ENCODE assay signal across 2 cellular contexts in the genomic region with DNA sequence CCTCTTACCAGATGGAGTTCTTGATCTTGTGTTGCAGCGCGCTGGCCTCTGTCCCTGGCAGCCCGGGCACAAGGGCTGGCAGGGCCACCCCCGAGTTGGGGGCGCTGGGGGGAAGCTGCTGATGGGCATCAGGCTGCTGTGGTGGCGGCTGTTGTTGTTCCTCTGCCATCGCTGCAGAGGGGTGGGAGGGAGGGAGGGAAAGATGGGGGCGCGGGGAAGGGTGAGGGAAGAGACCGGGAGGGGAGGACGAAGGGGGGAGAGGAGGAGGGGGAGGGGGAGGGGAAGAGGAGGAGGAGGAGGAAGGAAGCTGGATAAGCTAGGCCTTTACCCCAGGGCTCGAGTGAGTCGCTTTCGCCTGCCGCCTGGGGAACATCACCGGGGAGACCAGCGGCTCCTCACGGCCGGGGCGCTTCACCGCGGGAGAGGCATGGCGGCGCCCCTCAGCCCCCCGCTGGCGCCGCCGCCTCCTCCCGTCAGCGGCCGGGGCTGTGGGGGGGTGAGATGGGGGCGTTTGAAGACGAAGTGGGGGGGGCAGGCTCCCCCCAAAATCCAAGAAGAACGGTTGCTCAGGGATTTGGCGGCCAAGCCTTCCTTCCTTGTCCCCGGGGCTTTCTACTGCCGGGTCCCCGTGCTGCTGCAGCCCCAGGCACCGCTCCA.
TF ChIP-seq lines count a peak whose summit lies in the region.

No MANE protein-coding gene starts in this region.

TF ChIP-seq in A549, 52 proteins besides CTCF, POLR2A, EP300 and RAD21 (continued from another document):
- no peak for TF ChIP-seq HOXB5 (CRISPR knock-in tag; IDR thresholded peaks at IDR 0.05)

TF ChIP-seq in K562, 482 proteins besides CTCF, POLR2A, EP300 and RAD21 (continued from another document and continues in another):
- TF ChIP-seq, protein P1, sequence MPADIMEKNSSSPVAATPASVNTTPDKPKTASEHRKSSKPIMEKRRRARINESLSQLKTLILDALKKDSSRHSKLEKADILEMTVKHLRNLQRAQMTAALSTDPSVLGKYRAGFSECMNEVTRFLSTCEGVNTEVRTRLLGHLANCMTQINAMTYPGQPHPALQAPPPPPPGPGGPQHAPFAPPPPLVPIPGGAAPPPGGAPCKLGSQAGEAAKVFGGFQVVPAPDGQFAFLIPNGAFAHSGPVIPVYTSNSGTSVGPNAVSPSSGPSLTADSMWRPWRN (IDR thresholded peaks at IDR 0.05; ENCODE audit: low read depth), result no peak
- TF ChIP-seq JUN (IDR thresholded peaks at IDR 0.05; ENCODE audit: borderline replicate concordance, low read depth, low read length) (no peak), JUN (CRISPR knock-in tag; IDR thresholded peaks at IDR 0.05; ENCODE audit: borderline replicate concordance) (no peak), SMC3 (conservative IDR thresholded peaks at IDR 0.05; ENCODE audit: insufficient read depth, low read depth, low read length) (no peak), ZNF311 (CRISPR knock-in tag; IDR thresholded peaks at IDR 0.05) (no peak), FOSL1 (tag; conservative IDR thresholded peaks at IDR 0.05) (no peak), UBTF (IDR thresholded peaks at IDR 0.05; ENCODE audit: borderline replicate concordance in 1 of 2, low read depth in 2 of 2, low read length in 2 of 2) (peak in 1 of 2 experiments; percentile 32; a peak in 1 of 4 replicates), ZNF212 (CRISPR knock-in tag; IDR thresholded peaks at IDR 0.05) (no peak), PCBP1 (IDR thresholded peaks at IDR 0.05; ENCODE audit: low read depth, low read length, poor library complexity, severe bottlenecking) (peak; percentile 81)
- TF ChIP-seq, protein P2, sequence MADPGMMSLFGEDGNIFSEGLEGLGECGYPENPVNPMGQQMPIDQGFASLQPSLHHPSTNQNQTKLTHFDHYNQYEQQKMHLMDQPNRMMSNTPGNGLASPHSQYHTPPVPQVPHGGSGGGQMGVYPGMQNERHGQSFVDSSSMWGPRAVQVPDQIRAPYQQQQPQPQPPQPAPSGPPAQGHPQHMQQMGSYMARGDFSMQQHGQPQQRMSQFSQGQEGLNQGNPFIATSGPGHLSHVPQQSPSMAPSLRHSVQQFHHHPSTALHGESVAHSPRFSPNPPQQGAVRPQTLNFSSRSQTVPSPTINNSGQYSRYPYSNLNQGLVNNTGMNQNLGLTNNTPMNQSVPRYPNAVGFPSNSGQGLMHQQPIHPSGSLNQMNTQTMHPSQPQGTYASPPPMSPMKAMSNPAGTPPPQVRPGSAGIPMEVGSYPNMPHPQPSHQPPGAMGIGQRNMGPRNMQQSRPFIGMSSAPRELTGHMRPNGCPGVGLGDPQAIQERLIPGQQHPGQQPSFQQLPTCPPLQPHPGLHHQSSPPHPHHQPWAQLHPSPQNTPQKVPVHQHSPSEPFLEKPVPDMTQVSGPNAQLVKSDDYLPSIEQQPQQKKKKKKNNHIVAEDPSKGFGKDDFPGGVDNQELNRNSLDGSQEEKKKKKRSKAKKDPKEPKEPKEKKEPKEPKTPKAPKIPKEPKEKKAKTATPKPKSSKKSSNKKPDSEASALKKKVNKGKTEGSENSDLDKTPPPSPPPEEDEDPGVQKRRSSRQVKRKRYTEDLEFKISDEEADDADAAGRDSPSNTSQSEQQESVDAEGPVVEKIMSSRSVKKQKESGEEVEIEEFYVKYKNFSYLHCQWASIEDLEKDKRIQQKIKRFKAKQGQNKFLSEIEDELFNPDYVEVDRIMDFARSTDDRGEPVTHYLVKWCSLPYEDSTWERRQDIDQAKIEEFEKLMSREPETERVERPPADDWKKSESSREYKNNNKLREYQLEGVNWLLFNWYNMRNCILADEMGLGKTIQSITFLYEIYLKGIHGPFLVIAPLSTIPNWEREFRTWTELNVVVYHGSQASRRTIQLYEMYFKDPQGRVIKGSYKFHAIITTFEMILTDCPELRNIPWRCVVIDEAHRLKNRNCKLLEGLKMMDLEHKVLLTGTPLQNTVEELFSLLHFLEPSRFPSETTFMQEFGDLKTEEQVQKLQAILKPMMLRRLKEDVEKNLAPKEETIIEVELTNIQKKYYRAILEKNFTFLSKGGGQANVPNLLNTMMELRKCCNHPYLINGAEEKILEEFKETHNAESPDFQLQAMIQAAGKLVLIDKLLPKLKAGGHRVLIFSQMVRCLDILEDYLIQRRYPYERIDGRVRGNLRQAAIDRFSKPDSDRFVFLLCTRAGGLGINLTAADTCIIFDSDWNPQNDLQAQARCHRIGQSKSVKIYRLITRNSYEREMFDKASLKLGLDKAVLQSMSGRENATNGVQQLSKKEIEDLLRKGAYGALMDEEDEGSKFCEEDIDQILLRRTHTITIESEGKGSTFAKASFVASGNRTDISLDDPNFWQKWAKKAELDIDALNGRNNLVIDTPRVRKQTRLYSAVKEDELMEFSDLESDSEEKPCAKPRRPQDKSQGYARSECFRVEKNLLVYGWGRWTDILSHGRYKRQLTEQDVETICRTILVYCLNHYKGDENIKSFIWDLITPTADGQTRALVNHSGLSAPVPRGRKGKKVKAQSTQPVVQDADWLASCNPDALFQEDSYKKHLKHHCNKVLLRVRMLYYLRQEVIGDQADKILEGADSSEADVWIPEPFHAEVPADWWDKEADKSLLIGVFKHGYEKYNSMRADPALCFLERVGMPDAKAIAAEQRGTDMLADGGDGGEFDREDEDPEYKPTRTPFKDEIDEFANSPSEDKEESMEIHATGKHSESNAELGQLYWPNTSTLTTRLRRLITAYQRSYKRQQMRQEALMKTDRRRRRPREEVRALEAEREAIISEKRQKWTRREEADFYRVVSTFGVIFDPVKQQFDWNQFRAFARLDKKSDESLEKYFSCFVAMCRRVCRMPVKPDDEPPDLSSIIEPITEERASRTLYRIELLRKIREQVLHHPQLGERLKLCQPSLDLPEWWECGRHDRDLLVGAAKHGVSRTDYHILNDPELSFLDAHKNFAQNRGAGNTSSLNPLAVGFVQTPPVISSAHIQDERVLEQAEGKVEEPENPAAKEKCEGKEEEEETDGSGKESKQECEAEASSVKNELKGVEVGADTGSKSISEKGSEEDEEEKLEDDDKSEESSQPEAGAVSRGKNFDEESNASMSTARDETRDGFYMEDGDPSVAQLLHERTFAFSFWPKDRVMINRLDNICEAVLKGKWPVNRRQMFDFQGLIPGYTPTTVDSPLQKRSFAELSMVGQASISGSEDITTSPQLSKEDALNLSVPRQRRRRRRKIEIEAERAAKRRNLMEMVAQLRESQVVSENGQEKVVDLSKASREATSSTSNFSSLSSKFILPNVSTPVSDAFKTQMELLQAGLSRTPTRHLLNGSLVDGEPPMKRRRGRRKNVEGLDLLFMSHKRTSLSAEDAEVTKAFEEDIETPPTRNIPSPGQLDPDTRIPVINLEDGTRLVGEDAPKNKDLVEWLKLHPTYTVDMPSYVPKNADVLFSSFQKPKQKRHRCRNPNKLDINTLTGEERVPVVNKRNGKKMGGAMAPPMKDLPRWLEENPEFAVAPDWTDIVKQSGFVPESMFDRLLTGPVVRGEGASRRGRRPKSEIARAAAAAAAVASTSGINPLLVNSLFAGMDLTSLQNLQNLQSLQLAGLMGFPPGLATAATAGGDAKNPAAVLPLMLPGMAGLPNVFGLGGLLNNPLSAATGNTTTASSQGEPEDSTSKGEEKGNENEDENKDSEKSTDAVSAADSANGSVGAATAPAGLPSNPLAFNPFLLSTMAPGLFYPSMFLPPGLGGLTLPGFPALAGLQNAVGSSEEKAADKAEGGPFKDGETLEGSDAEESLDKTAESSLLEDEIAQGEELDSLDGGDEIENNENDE (IDR thresholded peaks at IDR 0.05; ENCODE audit: low read depth, low read length), result no peak
- TF ChIP-seq, protein P3, sequence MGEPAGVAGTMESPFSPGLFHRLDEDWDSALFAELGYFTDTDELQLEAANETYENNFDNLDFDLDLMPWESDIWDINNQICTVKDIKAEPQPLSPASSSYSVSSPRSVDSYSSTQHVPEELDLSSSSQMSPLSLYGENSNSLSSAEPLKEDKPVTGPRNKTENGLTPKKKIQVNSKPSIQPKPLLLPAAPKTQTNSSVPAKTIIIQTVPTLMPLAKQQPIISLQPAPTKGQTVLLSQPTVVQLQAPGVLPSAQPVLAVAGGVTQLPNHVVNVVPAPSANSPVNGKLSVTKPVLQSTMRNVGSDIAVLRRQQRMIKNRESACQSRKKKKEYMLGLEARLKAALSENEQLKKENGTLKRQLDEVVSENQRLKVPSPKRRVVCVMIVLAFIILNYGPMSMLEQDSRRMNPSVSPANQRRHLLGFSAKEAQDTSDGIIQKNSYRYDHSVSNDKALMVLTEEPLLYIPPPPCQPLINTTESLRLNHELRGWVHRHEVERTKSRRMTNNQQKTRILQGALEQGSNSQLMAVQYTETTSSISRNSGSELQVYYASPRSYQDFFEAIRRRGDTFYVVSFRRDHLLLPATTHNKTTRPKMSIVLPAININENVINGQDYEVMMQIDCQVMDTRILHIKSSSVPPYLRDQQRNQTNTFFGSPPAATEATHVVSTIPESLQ (CRISPR knock-in tag; IDR thresholded peaks at IDR 0.05), result no peak
- TF ChIP-seq, protein P4, sequence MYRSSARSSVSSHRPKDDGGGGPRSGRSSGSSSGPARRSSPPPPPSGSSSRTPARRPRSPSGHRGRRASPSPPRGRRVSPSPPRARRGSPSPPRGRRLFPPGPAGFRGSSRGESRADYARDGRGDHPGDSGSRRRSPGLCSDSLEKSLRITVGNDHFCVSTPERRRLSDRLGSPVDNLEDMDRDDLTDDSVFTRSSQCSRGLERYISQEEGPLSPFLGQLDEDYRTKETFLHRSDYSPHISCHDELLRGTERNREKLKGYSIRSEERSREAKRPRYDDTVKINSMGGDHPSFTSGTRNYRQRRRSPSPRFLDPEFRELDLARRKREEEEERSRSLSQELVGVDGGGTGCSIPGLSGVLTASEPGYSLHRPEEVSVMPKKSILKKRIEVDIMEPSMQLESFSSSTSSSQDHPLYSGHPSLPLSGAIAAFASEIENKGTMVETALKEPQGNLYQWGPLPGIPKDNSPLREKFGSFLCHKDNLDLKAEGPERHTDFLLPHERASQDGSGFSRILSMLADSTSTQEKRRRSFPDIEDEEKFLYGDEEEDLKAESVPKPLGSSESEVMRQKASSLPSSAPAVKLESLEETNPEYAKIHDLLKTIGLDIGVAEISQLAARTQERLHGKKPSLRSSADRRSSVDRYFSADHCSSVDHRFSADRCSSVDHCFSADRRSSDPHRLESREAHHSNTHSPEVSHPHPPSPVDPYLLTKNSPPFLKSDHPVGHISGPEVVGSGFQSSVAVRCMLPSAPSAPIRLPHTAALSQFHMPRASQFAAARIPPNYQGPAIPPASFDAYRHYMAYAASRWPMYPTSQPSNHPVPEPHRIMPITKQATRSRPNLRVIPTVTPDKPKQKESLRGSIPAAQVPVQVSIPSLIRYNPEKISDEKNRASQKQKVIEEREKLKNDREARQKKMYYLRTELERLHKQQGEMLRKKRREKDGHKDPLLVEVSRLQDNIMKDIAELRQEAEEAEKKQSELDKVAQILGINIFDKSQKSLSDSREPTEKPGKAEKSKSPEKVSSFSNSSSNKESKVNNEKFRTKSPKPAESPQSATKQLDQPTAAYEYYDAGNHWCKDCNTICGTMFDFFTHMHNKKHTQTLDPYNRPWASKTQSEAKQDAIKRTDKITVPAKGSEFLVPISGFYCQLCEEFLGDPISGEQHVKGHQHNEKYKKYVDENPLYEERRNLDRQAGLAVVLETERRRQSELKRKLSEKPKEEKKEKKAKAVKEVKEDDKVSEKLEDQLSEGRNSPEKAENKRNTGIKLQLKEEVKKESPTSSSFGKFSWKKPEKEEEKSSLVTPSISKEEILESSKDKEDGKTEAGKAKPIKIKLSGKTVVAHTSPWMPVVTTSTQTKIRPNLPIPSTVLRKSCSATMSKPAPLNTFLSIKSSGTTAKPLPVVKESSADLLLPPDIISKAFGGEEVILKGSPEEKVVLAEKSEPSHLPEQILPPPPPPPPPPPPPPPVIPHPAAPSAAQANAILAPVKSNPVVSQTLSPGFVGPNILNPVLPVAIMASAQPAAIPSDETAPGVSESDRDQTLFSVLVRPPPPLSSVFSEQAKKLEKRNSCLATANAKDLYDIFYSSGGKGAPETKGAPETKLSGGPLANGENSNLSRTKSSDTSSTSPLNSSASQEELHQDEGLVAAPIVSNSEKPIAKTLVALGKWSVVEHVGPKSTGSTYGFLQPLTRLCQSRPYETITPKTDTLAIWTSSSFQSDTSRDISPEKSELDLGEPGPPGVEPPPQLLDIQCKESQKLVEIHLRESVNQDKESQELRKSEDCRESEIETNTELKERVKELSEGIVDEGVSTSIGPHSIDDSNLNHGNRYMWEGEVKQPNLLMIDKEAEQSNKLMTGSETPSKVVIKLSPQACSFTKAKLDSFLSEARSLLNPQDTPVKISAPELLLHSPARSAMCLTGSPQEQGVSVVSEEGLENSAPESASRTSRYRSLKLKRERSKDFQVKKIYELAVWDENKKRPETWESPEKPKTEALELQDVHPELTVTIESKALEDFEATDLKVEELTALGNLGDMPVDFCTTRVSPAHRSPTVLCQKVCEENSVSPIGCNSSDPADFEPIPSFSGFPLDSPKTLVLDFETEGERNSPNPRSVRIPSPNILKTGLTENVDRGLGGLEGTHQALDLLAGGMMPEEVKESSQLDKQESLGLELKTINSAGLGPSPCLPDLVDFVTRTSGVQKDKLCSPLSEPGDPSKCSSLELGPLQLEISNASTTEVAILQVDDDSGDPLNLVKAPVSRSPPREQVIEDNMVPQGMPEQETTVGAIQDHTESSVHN (IDR thresholded peaks at IDR 0.05; ENCODE audit: borderline replicate concordance in 1 of 2, low read depth in 1 of 2), result no peak
- TF ChIP-seq, protein P5, sequence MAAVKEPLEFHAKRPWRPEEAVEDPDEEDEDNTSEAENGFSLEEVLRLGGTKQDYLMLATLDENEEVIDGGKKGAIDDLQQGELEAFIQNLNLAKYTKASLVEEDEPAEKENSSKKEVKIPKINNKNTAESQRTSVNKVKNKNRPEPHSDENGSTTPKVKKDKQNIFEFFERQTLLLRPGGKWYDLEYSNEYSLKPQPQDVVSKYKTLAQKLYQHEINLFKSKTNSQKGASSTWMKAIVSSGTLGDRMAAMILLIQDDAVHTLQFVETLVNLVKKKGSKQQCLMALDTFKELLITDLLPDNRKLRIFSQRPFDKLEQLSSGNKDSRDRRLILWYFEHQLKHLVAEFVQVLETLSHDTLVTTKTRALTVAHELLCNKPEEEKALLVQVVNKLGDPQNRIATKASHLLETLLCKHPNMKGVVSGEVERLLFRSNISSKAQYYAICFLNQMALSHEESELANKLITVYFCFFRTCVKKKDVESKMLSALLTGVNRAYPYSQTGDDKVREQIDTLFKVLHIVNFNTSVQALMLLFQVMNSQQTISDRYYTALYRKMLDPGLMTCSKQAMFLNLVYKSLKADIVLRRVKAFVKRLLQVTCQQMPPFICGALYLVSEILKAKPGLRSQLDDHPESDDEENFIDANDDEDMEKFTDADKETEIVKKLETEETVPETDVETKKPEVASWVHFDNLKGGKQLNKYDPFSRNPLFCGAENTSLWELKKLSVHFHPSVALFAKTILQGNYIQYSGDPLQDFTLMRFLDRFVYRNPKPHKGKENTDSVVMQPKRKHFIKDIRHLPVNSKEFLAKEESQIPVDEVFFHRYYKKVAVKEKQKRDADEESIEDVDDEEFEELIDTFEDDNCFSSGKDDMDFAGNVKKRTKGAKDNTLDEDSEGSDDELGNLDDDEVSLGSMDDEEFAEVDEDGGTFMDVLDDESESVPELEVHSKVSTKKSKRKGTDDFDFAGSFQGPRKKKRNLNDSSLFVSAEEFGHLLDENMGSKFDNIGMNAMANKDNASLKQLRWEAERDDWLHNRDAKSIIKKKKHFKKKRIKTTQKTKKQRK (IDR thresholded peaks at IDR 0.05; ENCODE audit: borderline replicate concordance, low read depth, low read length), result no peak
